ENCODE assay signal across 9 cellular contexts in the genomic region with DNA sequence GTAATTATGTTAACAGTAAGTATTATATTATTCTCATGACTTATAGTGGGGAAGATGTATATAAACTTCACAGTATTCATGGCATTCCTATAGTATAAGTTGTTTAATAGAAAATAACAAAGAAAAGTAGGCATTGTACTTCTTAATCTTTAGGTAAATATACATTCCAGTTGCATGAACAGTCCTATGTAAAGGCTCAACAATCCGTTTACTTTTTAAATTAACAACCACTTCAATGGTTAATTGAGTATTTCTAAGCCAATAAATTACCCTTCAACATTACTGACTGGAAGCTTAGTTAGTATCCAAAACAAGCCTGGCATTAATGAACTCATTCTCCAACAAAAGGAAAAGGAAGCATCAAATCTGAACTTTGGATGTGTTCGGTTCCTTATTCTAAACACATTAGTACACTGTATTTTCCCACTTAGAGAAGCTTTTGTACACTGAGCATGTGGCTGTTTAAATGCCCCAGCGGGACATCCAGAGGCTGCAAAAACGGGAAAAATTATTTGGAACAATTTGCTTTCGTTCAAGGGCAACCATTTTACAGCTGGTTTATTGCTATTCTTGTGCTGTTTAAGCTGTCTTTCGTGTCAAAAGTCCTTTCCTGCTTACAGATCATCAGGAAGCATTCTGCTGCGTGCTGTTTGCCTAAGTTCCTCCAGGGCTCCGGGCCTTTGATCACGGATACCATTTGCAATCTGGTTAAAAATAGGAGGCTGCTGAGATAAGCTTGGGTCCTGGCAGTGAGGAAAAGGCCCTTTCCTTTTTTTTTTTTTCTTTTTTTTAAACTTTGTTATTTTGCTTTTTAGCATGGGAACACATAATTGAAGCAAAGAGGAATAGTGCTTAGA.
A peak's percentile ranks its signal among the peaks of the same experiment; 100 is the strongest.
DNase-seq lines count a peak whose midpoint lies in the region; ATAC-seq and TF ChIP-seq lines count a peak whose summit lies in the region.
"Had no signal": no experiment of that assay in that cellular context is flagged by ENCODE, and none has a peak within 500 bp of the region (broad histone marks: within the 10 kb centered on the region; RNA-seq: fewer than 3 reads in every experiment).

No MANE protein-coding gene starts in this region.

- H3K27ac ChIP-seq in tibial artery = peak overlapping the region; percentile 18 to 31

- H3K4me1 ChIP-seq in tibial artery = peaks cover 0 to 14% (median 0%) of the 10 kb centered on the region in 4 donors

- DNase-seq in NCI-H1105 treated with DMSO at 0.1 percent for 48 hours (lab: John Stamatoyannopoulos, UW) = peak; percentile 31
- DNase-seq in NCI-H1105 (lab: John Stamatoyannopoulos, UW) = no peak
- peak; percentile 15 for DNase-seq in brain pericyte (ENCODE audit: low read depth, low spot score)
- peak; percentile 31 for DNase-seq in kidney tubule cell (ENCODE audit: low spot score)
- DNase-seq in tibial artery = peak in 1 of 2 donors; percentile 27
- no peak for DNase-seq in omental fat pad (ENCODE audit: low spot score)
- DNase-seq in activated CD8-positive, alpha-beta memory T cell treated with anti-CD3 and anti-CD28 coated beads, Interleukin-2, amount 50 U/mL, for 48 hours = no peak
- no peak for DNase-seq in NCI-H1092 (lab: John Stamatoyannopoulos, UW)
- DNase-seq: occipital lobe had no signal

- intact Hi-C loops in tibial artery (cut with DNase I; ENCODE audit: low total_unique reads) = no loop called here

- no peaks in the 10 kb centered on the region for H3K27me3 ChIP-seq in tibial artery

- H3K9me3 ChIP-seq in tibial artery = no peaks in the 10 kb centered on the region

- TF ChIP-seq CTCF in tibial artery (IDR thresholded peaks at IDR 0.05) = peak in 1 of 2 experiments; percentile 21
- TF ChIP-seq CTCF in omental fat pad (IDR thresholded peaks at IDR 0.05) = no peak

- ATAC-seq in omental fat pad (ENCODE audit: low FRiP score) = no peak

- peak overlapping the region in 1 of 2 donors; percentile 6 for H3K4me3 ChIP-seq in tibial artery

- no peaks in the 10 kb centered on the region for H3K36me3 ChIP-seq in tibial artery

Comparison
In these comparisons a context has a peak if more than half of its experiments do, and no peak if none do; other contexts are left out.
1. DNase-seq: peak in NCI-H1105 treated with DMSO at 0.1 percent for 48 hours (single experiment), brain pericyte (single experiment) and kidney tubule cell (single experiment); none in NCI-H1105 (single experiment), omental fat pad (single experiment), activated CD8-positive, alpha-beta memory T cell treated with anti-CD3 and anti-CD28 coated beads, Interleukin-2, amount 50 U/mL, for 48 hours (single experiment) and NCI-H1092 (single experiment).